In genomic region chr2:237721828-237722227, GRCh38 we compare ENCODE assay signal across 13 cellular contexts.
DNase-seq lines count a peak whose midpoint lies in the region; ATAC-seq lines count a peak whose summit lies in the region.
"Had no signal": no experiment of that assay in that cellular context is flagged by ENCODE, and none has a peak within 500 bp of the region (broad histone marks: within the 10 kb centered on the region; RNA-seq: fewer than 3 reads in every experiment).

No MANE protein-coding gene starts in this region.

- peak; percentile 5 for DNase-seq in activated T-cell treated with anti-CD3 and anti-CD28 coated beads, Interleukin-2, amount 50 U/mL, for 1 hour
- DNase-seq in activated T-cell treated with anti-CD3 and anti-CD28 coated beads for 4 hours (no peak), memory B cell (ENCODE audit: low spot score in 2 of 2) (no peak), amygdala (lab: John Stamatoyannopoulos, UW) (no peak), amniotic stem cell (lab: John Stamatoyannopoulos, UW) (no peak)
- peak; percentile 9 to 10 for DNase-seq in activated T-cell treated with anti-CD3 and anti-CD28 coated beads, Interleukin-2, amount 50 U/mL, for 48 hours
- DNase-seq: ACHN, DMS153, NCI-H1694, transverse colon had no signal

- peaks cover 30% of the 10 kb centered on the region for H3K4me1 Mint-ChIP-seq in memory B cell
- H3K4me1 Mint-ChIP-seq in stimulated activated memory B cell treated with anti-CD40 and anti-IgM and Interleukin-4, amounts not matched to agents 10 μg/mL and 1 μg/mL and 100 μg/mL, for 72 hours = peaks cover 54% of the 10 kb centered on the region

- H3K36me3 Mint-ChIP-seq in memory B cell = peaks cover 9% of the 10 kb centered on the region
- H3K36me3 Mint-ChIP-seq in stimulated activated memory B cell treated with anti-CD40 and anti-IgM and Interleukin-4, amounts not matched to agents 10 μg/mL and 1 μg/mL and 100 μg/mL, for 72 hours = peaks cover 40% of the 10 kb centered on the region

- H3K9me3 Mint-ChIP-seq in memory B cell = no peaks in the 10 kb centered on the region
- no peaks in the 10 kb centered on the region for H3K9me3 Mint-ChIP-seq in stimulated activated memory B cell treated with anti-CD40 and anti-IgM and Interleukin-4, amounts not matched to agents 10 μg/mL and 1 μg/mL and 100 μg/mL, for 72 hours

- peak overlapping the region; percentile 74 for H3K27ac Mint-ChIP-seq in memory B cell
- peak overlapping the region; percentile 53 for H3K27ac Mint-ChIP-seq in stimulated activated memory B cell treated with anti-CD40 and anti-IgM and Interleukin-4, amounts not matched to agents 10 μg/mL and 1 μg/mL and 100 μg/mL, for 72 hours

- ATAC-seq in memory B cell (ENCODE audit: low read depth) (no peak), HG03025 (IDR thresholded peaks at IDR 0.05; ENCODE audit: low FRiP score, unreplicated experiment) (no peak)
- ATAC-seq in stimulated activated memory B cell treated with anti-CD40 and anti-IgM and Interleukin-4, amounts not matched to agents 10 μg/mL and 1 μg/mL and 100 μg/mL, for 72 hours = no peak
- ATAC-seq: left lobe of liver had no signal

- H3K27me3 Mint-ChIP-seq in memory B cell = no peaks in the 10 kb centered on the region
- no peaks in the 10 kb centered on the region for H3K27me3 Mint-ChIP-seq in stimulated activated memory B cell treated with anti-CD40 and anti-IgM and Interleukin-4, amounts not matched to agents 10 μg/mL and 1 μg/mL and 100 μg/mL, for 72 hours

- H3K4me3 Mint-ChIP-seq in memory B cell = no peak overlapping the region
- no peak overlapping the region for H3K4me3 Mint-ChIP-seq in stimulated activated memory B cell treated with anti-CD40 and anti-IgM and Interleukin-4, amounts not matched to agents 10 μg/mL and 1 μg/mL and 100 μg/mL, for 72 hours

Comparison
In these comparisons a context has a peak if more than half of its experiments do, and no peak if none do; other contexts are left out.
1. DNase-seq: peak in activated T-cell treated with anti-CD3 and anti-CD28 coated beads, Interleukin-2, amount 50 U/mL, for 1 hour (single experiment) and activated T-cell treated with anti-CD3 and anti-CD28 coated beads, Interleukin-2, amount 50 U/mL, for 48 hours (2 of 2); none in activated T-cell treated with anti-CD3 and anti-CD28 coated beads for 4 hours (single experiment), memory B cell (0 of 2), amygdala (0 of 56) and amniotic stem cell (single experiment).